Comparison of ENCODE assay signal across 8 cellular contexts in genomic region chr1:55640708-55641473, GRCh38.
A peak's percentile ranks its signal among the peaks of the same experiment; 100 is the strongest.
DNase-seq lines count a peak whose midpoint lies in the region; ATAC-seq and TF ChIP-seq lines count a peak whose summit lies in the region.

No MANE protein-coding gene starts in this region.

- peak; percentile 88 for ATAC-seq in GM21723 (IDR thresholded peaks at IDR 0.05; ENCODE audit: unreplicated experiment)

- H3K9me3 Mint-ChIP-seq in endodermal cell = no peaks in the 10 kb centered on the region
- no peaks in the 10 kb centered on the region for H3K9me3 Mint-ChIP-seq in activated T-helper 1 cell treated with anti-CD3 and anti-CD28 coated beads, Interleukin-12 subunit alpha, Interleukin-12 subunit beta, Interleukin-2, Interleukin-4 antibody, amounts not matched to agents 30 ng/mL and 10 ng/mL and 1 ng/mL, durations not matched to agents 14 hours and 24 hours and 36 hours

- H3K27me3 ChIP-seq in endodermal cell (ENCODE audit: control insufficient read depth, insufficient read depth, low read length, poor library complexity, severe bottlenecking) (no peaks in the 10 kb centered on the region), muscle layer of duodenum (ENCODE audit: low read depth, low read length) (no peaks in the 10 kb centered on the region), thymus (ENCODE audit: control insufficient read depth, insufficient read depth) (no peaks in the 10 kb centered on the region)

- peak in 9 of 14 donors; percentile 16 to 64 (median 34) for DNase-seq in C1 segment of cervical spinal cord (lab: John Stamatoyannopoulos, UW)
- DNase-seq in SK-MEL-5 (ENCODE audit: low read depth, low spot score) = peak; percentile 48
- DNase-seq in endodermal cell = peak; percentile 47
- DNase-seq in activated T-helper 1 cell treated with anti-CD3 and anti-CD28 coated beads, Interleukin-12 subunit alpha, Interleukin-12 subunit beta, Interleukin-2, Interleukin-4 antibody, amounts not matched to agents 30 ng/mL and 10 ng/mL and 1 ng/mL, durations not matched to agents 14 hours and 24 hours and 36 hours (ENCODE audit: low spot score) = no peak
- no peak for DNase-seq in cerebellum (ENCODE audit: low spot score)

- H3K9me3 ChIP-seq in endodermal cell (ENCODE audit: control insufficient read depth, low read length) = no peaks in the 10 kb centered on the region
- no peaks in the 10 kb centered on the region for H3K9me3 ChIP-seq in muscle layer of duodenum (ENCODE audit: control insufficient read depth in 1 of 2, low read length in 2 of 2)
- H3K9me3 ChIP-seq in thymus (ENCODE audit: control insufficient read depth) = no peaks in the 10 kb centered on the region

- no peak overlapping the region for H3K4me3 ChIP-seq in endodermal cell (ENCODE audit: low read length)
- H3K4me3 ChIP-seq in muscle layer of duodenum (ENCODE audit: low read depth in 1 of 2, low read length in 2 of 2) = peak overlapping the region; percentile 41 to 57
- H3K4me3 ChIP-seq in thymus (ENCODE audit: low read length) = peak overlapping the region; percentile 9

- no peak overlapping the region for H3K9ac ChIP-seq in endodermal cell (ENCODE audit: extremely low read depth, low read length, poor library complexity, severe bottlenecking)

- in situ Hi-C loops in SK-MEL-5 (cut with HindIII; ENCODE audit: low pct_unique_long_range_greater_than_20kb, low sequenced_read_pairs) = no loop called here

- no peak overlapping the region for H3K4me3 Mint-ChIP-seq in endodermal cell
- H3K4me3 Mint-ChIP-seq in activated T-helper 1 cell treated with anti-CD3 and anti-CD28 coated beads, Interleukin-12 subunit alpha, Interleukin-12 subunit beta, Interleukin-2, Interleukin-4 antibody, amounts not matched to agents 30 ng/mL and 10 ng/mL and 1 ng/mL, durations not matched to agents 14 hours and 24 hours and 36 hours = no peak overlapping the region

- H3K27ac ChIP-seq in endodermal cell (ENCODE audit: low read depth, low read length) (no peak overlapping the region), muscle layer of duodenum (ENCODE audit: low read length) (peak overlapping the region; percentile 35), thymus (ENCODE audit: low read depth) (peak overlapping the region; percentile 72)

- peaks cover 3% of the 10 kb centered on the region for H3K27me3 Mint-ChIP-seq in endodermal cell (ENCODE audit: insufficient read depth)
- no peaks in the 10 kb centered on the region for H3K27me3 Mint-ChIP-seq in activated T-helper 1 cell treated with anti-CD3 and anti-CD28 coated beads, Interleukin-12 subunit alpha, Interleukin-12 subunit beta, Interleukin-2, Interleukin-4 antibody, amounts not matched to agents 30 ng/mL and 10 ng/mL and 1 ng/mL, durations not matched to agents 14 hours and 24 hours and 36 hours (ENCODE audit: insufficient read depth)

- H3K27ac Mint-ChIP-seq in endodermal cell = no peak overlapping the region
- no peak overlapping the region for H3K27ac Mint-ChIP-seq in activated T-helper 1 cell treated with anti-CD3 and anti-CD28 coated beads, Interleukin-12 subunit alpha, Interleukin-12 subunit beta, Interleukin-2, Interleukin-4 antibody, amounts not matched to agents 30 ng/mL and 10 ng/mL and 1 ng/mL, durations not matched to agents 14 hours and 24 hours and 36 hours

- 80 to 93% methylated on average over 5 to 7 of the region's 7 CpGs for WGBS in endodermal cell (ENCODE audit: insufficient coverage in 1 of 2, insufficient read length in 1 of 2), 2 experiments
- 53% methylated on average over 7 of the region's 7 CpGs for WGBS in thymus

- H3K4me1 Mint-ChIP-seq in endodermal cell = peaks cover 38% of the 10 kb centered on the region
- H3K4me1 Mint-ChIP-seq in activated T-helper 1 cell treated with anti-CD3 and anti-CD28 coated beads, Interleukin-12 subunit alpha, Interleukin-12 subunit beta, Interleukin-2, Interleukin-4 antibody, amounts not matched to agents 30 ng/mL and 10 ng/mL and 1 ng/mL, durations not matched to agents 14 hours and 24 hours and 36 hours (ENCODE audit: low read depth) = no peaks in the 10 kb centered on the region

- intact Hi-C loops in activated T-helper 1 cell treated with anti-CD3 and anti-CD28 coated beads, Interleukin-12 subunit alpha, Interleukin-12 subunit beta, Interleukin-2, Interleukin-4 antibody, amounts not matched to agents 30 ng/mL and 10 ng/mL and 1 ng/mL, durations not matched to agents 14 hours and 24 hours and 36 hours (cut with micrococcal nuclease) = no loop called here

- no peak for TF ChIP-seq CTCF in endodermal cell (conservative IDR thresholded peaks at IDR 0.05)

- H3K4me1 ChIP-seq in endodermal cell (ENCODE audit: control insufficient read depth, insufficient read depth, low read length) (peaks cover 11% of the 10 kb centered on the region), muscle layer of duodenum (ENCODE audit: control insufficient read depth in 1 of 2, insufficient read depth in 2 of 2, low read length in 2 of 2) (no peaks in the 10 kb centered on the region), thymus (ENCODE audit: control insufficient read depth, insufficient read depth, low read length) (no peaks in the 10 kb centered on the region)

- H3K36me3 ChIP-seq in endodermal cell (ENCODE audit: control insufficient read depth, insufficient read depth, low read length) (no peaks in the 10 kb centered on the region), muscle layer of duodenum (ENCODE audit: control insufficient read depth in 1 of 2, insufficient read depth in 2 of 2, low read length in 2 of 2) (no peaks in the 10 kb centered on the region), thymus (ENCODE audit: control insufficient read depth, insufficient read depth) (no peaks in the 10 kb centered on the region)

- H3K36me3 Mint-ChIP-seq in endodermal cell (ENCODE audit: low read depth) = no peaks in the 10 kb centered on the region
- no peaks in the 10 kb centered on the region for H3K36me3 Mint-ChIP-seq in activated T-helper 1 cell treated with anti-CD3 and anti-CD28 coated beads, Interleukin-12 subunit alpha, Interleukin-12 subunit beta, Interleukin-2, Interleukin-4 antibody, amounts not matched to agents 30 ng/mL and 10 ng/mL and 1 ng/mL, durations not matched to agents 14 hours and 24 hours and 36 hours (ENCODE audit: low read depth)

Comparison
In these comparisons a context has a peak if more than half of its experiments do, and no peak if none do; other contexts are left out.
1. DNase-seq: peak in C1 segment of cervical spinal cord (9 of 14), SK-MEL-5 (single experiment) and endodermal cell (single experiment); none in activated T-helper 1 cell treated with anti-CD3 and anti-CD28 coated beads, Interleukin-12 subunit alpha, Interleukin-12 subunit beta, Interleukin-2, Interleukin-4 antibody, amounts not matched to agents 30 ng/mL and 10 ng/mL and 1 ng/mL, durations not matched to agents 14 hours and 24 hours and 36 hours (single experiment) and cerebellum (single experiment).